In the genomic region with DNA sequence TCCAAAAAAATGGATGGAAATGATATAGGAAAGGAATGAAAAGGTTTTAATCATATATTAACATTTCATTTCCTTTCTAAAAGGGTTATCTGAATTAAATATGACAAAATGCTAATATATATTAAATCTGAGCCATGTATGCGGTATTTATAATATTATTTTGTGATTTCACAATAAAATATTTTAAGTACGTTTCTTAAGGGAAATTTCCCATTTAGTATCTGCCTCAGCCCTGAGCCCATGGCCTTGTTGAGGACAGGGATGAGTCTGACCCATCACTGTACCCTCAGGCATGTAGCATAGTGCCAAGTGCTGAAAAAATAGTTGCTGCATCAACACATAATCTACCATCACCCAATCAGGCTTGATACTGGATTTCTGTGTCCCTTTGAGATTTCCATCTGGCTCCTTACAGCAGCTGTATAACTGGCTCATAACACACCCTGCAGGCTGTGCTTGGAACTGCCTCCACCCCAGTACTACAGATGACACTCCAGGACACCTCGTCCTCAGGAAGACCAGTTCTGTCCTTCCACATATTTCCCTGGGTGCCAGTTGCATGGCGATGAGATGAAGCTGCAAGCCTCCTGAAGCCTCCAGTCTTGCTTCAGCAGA, we compare ENCODE assay signal across 1 cellular context.
TF ChIP-seq lines count a peak whose summit lies in the region.

No MANE protein-coding gene starts in this region.

TF ChIP-seq in K562, 482 proteins besides CTCF, POLR2A, EP300 and RAD21 (continued from another document):
- TF ChIP-seq STAG1 (CRISPR knock-in tag; IDR thresholded peaks at IDR 0.05; ENCODE audit: borderline replicate concordance): no peak
- TF ChIP-seq, protein P1, sequence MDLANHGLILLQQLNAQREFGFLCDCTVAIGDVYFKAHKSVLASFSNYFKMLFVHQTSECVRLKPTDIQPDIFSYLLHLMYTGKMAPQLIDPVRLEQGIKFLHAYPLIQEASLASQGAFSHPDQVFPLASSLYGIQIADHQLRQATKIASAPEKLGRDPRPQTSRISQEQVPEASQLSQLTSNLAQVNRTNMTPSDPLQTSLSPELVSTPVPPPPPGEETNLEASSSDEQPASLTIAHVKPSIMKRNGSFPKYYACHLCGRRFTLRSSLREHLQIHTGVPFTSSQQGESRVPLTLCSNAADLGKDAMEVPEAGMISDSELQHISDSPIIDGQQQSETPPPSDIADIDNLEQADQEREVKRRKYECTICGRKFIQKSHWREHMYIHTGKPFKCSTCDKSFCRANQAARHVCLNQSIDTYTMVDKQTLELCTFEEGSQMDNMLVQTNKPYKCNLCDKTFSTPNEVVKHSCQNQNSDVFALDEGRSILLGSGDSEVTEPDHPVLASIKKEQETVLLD (IDR thresholded peaks at IDR 0.05): no peak
- TF ChIP-seq SMARCA4 (IDR thresholded peaks at IDR 0.05): 0 out of 2 replicates have a peak, but pooled peaks have one; percentile 31
- TF ChIP-seq ATF1 (CRISPR knock-in tag; IDR thresholded peaks at IDR 0.05): no peak
- peak; percentile 20; the same call in 1 of the 2 replicates for TF ChIP-seq ATF1 (tag; IDR thresholded peaks at IDR 0.05)
- TF ChIP-seq, protein P2, sequence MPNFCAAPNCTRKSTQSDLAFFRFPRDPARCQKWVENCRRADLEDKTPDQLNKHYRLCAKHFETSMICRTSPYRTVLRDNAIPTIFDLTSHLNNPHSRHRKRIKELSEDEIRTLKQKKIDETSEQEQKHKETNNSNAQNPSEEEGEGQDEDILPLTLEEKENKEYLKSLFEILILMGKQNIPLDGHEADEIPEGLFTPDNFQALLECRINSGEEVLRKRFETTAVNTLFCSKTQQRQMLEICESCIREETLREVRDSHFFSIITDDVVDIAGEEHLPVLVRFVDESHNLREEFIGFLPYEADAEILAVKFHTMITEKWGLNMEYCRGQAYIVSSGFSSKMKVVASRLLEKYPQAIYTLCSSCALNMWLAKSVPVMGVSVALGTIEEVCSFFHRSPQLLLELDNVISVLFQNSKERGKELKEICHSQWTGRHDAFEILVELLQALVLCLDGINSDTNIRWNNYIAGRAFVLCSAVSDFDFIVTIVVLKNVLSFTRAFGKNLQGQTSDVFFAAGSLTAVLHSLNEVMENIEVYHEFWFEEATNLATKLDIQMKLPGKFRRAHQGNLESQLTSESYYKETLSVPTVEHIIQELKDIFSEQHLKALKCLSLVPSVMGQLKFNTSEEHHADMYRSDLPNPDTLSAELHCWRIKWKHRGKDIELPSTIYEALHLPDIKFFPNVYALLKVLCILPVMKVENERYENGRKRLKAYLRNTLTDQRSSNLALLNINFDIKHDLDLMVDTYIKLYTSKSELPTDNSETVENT (CRISPR knock-in tag; IDR thresholded peaks at IDR 0.05): no peak
- TF ChIP-seq, protein P3, sequence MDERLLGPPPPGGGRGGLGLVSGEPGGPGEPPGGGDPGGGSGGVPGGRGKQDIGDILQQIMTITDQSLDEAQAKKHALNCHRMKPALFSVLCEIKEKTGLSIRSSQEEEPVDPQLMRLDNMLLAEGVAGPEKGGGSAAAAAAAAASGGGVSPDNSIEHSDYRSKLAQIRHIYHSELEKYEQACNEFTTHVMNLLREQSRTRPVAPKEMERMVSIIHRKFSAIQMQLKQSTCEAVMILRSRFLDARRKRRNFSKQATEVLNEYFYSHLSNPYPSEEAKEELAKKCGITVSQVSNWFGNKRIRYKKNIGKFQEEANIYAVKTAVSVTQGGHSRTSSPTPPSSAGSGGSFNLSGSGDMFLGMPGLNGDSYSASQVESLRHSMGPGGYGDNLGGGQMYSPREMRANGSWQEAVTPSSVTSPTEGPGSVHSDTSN (CRISPR knock-in tag; IDR thresholded peaks at IDR 0.05; ENCODE audit: low read depth): no peak
- TF ChIP-seq, protein P3 (tag; conservative IDR thresholded peaks at IDR 0.05; ENCODE audit: low read depth): no peak
- TF ChIP-seq, protein P4, sequence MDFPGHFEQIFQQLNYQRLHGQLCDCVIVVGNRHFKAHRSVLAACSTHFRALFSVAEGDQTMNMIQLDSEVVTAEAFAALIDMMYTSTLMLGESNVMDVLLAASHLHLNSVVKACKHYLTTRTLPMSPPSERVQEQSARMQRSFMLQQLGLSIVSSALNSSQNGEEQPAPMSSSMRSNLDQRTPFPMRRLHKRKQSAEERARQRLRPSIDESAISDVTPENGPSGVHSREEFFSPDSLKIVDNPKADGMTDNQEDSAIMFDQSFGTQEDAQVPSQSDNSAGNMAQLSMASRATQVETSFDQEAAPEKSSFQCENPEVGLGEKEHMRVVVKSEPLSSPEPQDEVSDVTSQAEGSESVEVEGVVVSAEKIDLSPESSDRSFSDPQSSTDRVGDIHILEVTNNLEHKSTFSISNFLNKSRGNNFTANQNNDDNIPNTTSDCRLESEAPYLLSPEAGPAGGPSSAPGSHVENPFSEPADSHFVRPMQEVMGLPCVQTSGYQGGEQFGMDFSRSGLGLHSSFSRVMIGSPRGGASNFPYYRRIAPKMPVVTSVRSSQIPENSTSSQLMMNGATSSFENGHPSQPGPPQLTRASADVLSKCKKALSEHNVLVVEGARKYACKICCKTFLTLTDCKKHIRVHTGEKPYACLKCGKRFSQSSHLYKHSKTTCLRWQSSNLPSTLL (IDR thresholded peaks at IDR 0.05): no peak
- TF ChIP-seq FOXK2 (conservative IDR thresholded peaks at IDR 0.05 in 1 of 2, IDR thresholded peaks at IDR 0.05 in 1 of 2; ENCODE audit: low read depth in 2 of 2): no peak
- no peak for TF ChIP-seq THRAP3 (IDR thresholded peaks at IDR 0.05; ENCODE audit: borderline replicate concordance)
- peak; percentile 79 for TF ChIP-seq GATA2 (CRISPR knock-in tag; IDR thresholded peaks at IDR 0.05)
- TF ChIP-seq, protein P5, sequence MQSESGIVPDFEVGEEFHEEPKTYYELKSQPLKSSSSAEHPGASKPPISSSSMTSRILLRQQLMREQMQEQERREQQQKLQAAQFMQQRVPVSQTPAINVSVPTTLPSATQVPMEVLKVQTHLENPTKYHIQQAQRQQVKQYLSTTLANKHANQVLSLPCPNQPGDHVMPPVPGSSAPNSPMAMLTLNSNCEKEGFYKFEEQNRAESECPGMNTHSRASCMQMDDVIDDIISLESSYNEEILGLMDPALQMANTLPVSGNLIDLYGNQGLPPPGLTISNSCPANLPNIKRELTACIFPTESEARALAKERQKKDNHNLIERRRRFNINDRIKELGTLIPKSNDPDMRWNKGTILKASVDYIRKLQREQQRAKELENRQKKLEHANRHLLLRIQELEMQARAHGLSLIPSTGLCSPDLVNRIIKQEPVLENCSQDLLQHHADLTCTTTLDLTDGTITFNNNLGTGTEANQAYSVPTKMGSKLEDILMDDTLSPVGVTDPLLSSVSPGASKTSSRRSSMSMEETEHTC (IDR thresholded peaks at IDR 0.05): no peak
- TF ChIP-seq, protein P6, sequence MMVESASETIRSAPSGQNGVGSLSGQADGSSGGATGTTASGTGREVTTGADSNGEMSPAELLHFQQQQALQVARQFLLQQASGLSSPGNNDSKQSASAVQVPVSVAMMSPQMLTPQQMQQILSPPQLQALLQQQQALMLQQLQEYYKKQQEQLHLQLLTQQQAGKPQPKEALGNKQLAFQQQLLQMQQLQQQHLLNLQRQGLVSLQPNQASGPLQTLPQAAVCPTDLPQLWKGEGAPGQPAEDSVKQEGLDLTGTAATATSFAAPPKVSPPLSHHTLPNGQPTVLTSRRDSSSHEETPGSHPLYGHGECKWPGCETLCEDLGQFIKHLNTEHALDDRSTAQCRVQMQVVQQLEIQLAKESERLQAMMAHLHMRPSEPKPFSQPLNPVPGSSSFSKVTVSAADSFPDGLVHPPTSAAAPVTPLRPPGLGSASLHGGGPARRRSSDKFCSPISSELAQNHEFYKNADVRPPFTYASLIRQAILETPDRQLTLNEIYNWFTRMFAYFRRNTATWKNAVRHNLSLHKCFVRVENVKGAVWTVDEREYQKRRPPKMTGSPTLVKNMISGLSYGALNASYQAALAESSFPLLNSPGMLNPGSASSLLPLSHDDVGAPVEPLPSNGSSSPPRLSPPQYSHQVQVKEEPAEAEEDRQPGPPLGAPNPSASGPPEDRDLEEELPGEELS (CRISPR knock-in tag; IDR thresholded peaks at IDR 0.05; ENCODE audit: borderline replicate concordance): no peak
- peak in 1 of 2 experiments; percentile 42 for TF ChIP-seq NCOA2 (IDR thresholded peaks at IDR 0.05; ENCODE audit: partially characterized antibody in 2 of 2)
- no peak for TF ChIP-seq ZNF561 (CRISPR knock-in tag; conservative IDR thresholded peaks at IDR 0.05)
- TF ChIP-seq, protein P7, sequence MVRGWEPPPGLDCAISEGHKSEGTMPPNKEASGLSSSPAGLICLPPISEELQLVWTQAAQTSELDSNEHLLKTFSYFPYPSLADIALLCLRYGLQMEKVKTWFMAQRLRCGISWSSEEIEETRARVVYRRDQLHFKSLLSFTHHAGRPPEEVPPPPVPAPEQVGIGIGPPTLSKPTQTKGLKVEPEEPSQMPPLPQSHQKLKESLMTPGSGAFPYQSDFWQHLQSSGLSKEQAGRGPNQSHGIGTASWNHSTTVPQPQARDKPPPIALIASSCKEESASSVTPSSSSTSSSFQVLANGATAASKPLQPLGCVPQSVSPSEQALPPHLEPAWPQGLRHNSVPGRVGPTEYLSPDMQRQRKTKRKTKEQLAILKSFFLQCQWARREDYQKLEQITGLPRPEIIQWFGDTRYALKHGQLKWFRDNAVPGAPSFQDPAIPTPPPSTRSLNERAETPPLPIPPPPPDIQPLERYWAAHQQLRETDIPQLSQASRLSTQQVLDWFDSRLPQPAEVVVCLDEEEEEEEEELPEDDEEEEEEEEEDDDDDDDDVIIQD (CRISPR knock-in tag; IDR thresholded peaks at IDR 0.05): no peak
- TF ChIP-seq KDM5B (IDR thresholded peaks at IDR 0.05; ENCODE audit: insufficient replicate concordance, low read depth, low read length): no peak
- TF ChIP-seq HNRNPL (IDR thresholded peaks at IDR 0.05; ENCODE audit: low read depth, low read length): no peak
- TF ChIP-seq, protein P8, sequence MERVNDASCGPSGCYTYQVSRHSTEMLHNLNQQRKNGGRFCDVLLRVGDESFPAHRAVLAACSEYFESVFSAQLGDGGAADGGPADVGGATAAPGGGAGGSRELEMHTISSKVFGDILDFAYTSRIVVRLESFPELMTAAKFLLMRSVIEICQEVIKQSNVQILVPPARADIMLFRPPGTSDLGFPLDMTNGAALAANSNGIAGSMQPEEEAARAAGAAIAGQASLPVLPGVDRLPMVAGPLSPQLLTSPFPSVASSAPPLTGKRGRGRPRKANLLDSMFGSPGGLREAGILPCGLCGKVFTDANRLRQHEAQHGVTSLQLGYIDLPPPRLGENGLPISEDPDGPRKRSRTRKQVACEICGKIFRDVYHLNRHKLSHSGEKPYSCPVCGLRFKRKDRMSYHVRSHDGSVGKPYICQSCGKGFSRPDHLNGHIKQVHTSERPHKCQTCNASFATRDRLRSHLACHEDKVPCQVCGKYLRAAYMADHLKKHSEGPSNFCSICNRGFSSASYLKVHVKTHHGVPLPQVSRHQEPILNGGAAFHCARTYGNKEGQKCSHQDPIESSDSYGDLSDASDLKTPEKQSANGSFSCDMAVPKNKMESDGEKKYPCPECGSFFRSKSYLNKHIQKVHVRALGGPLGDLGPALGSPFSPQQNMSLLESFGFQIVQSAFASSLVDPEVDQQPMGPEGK (CRISPR knock-in tag; IDR thresholded peaks at IDR 0.05; ENCODE audit: borderline replicate concordance): no peak
- 0 out of 2 replicates have a peak, but pooled peaks have one; percentile 6 for TF ChIP-seq CREM (IDR thresholded peaks at IDR 0.05; ENCODE audit: low read depth)
- TF ChIP-seq CSDE1 (IDR thresholded peaks at IDR 0.05): no peak; a peak in 1 of 4 replicates
- no peak for TF ChIP-seq ILK (tag; IDR thresholded peaks at IDR 0.05; ENCODE audit: borderline replicate concordance, low read depth)
- TF ChIP-seq, protein P9, sequence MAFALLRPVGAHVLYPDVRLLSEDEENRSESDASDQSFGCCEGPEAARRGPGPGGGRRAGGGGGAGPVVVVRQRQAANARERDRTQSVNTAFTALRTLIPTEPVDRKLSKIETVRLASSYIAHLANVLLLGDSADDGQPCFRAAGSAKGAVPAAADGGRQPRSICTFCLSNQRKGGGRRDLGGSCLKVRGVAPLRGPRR (CRISPR knock-in tag; IDR thresholded peaks at IDR 0.05): no peak
- no peak for TF ChIP-seq ZBED1 (IDR thresholded peaks at IDR 0.05)
- TF ChIP-seq ZNF764 (CRISPR knock-in tag; IDR thresholded peaks at IDR 0.05; ENCODE audit: low read depth): no peak
